ENCODE assay signal across 11 cellular contexts in genomic region chr2:53403836-53404413, GRCh38.
DNase-seq lines count a peak whose midpoint lies in the region; ATAC-seq lines count a peak whose summit lies in the region.
"Had no signal": no experiment of that assay in that cellular context is flagged by ENCODE, and none has a peak within 500 bp of the region (broad histone marks: within the 10 kb centered on the region; RNA-seq: fewer than 3 reads in every experiment).

No MANE protein-coding gene starts in this region.

- ATAC-seq in GM18519 (IDR thresholded peaks at IDR 0.05; ENCODE audit: low FRiP score, unreplicated experiment), result peak; percentile 65
- ATAC-seq in HG02884 (IDR thresholded peaks at IDR 0.05; ENCODE audit: unreplicated experiment), result peak; percentile 63
- ATAC-seq: T-helper 17 cell had no signal

- H3K4me1 ChIP-seq in SJSA1 (replicated peaks) (peaks cover 59% of the 10 kb centered on the region), SJCRH30 (peaks cover 5% of the 10 kb centered on the region; the same call in 1 of the 2 replicates)
- H3K4me1 ChIP-seq: esophagus muscularis mucosa had no signal

- H3K27me3 ChIP-seq in SJSA1 (replicated peaks) (no peaks in the 10 kb centered on the region), SJCRH30 (no peaks in the 10 kb centered on the region)
- H3K27me3 ChIP-seq: esophagus muscularis mucosa had no signal

- peak; percentile 45 to 51 for DNase-seq in SJSA1 (ENCODE audit: low read depth in 1 of 2, low spot score in 2 of 2)
- DNase-seq in kidney glomerular epithelial cell (lab: John Stamatoyannopoulos, UW), result peak; percentile 77
- no peak for DNase-seq in activated CD4-positive, CD25-positive, alpha-beta regulatory T cell treated with anti-CD3 and anti-CD28 coated beads, Interleukin-2, amount 50 U/mL, for 72 hours
- no peak for DNase-seq in SJCRH30
- DNase-seq in dermis blood vessel endothelial cell, result no peak
- no peak for DNase-seq in NCI-H2029 treated with DMSO at 0.1 percent for 48 hours (lab: John Stamatoyannopoulos, UW)
- DNase-seq: NCI-H187 treated with DMSO at 0.1 percent for 48 hours, T-helper 17 cell had no signal

- H3K36me3 ChIP-seq in SJSA1 (no peaks in the 10 kb centered on the region), SJCRH30 (no peaks in the 10 kb centered on the region)
- H3K36me3 ChIP-seq: esophagus muscularis mucosa had no signal

- H3K9me3 ChIP-seq in SJSA1 (replicated peaks), result no peaks in the 10 kb centered on the region
- H3K9me3 ChIP-seq in SJCRH30 (replicated peaks), result peaks cover 2% of the 10 kb centered on the region; the same call in 1 of the 2 replicates
- H3K9me3 ChIP-seq: esophagus muscularis mucosa had no signal

- H3K4me3 ChIP-seq in SJSA1 (no peak overlapping the region), SJCRH30 (no peak overlapping the region)
- H3K4me3 ChIP-seq: esophagus muscularis mucosa had no signal

- H3K27ac ChIP-seq in SJSA1, result peak overlapping the region; percentile 70
- H3K27ac ChIP-seq in SJCRH30, result no peak overlapping the region
- H3K27ac ChIP-seq: esophagus muscularis mucosa had no signal

Comparison
In these comparisons a context has a peak if more than half of its experiments do, and no peak if none do; other contexts are left out.
1. DNase-seq: peak in SJSA1 (2 of 2) and kidney glomerular epithelial cell (single experiment); none in activated CD4-positive, CD25-positive, alpha-beta regulatory T cell treated with anti-CD3 and anti-CD28 coated beads, Interleukin-2, amount 50 U/mL, for 72 hours (single experiment), SJCRH30 (0 of 2), dermis blood vessel endothelial cell (single experiment) and NCI-H2029 treated with DMSO at 0.1 percent for 48 hours (single experiment).